In genomic region chr11:2732261-2732939, GRCh38 we compare ENCODE assay signal across 20 cellular contexts. TPM values are rescaled to one million over a fixed set of nuclear protein-coding genes. Genes with fewer than 3 reads are reported as not detected.
A peak's percentile ranks its signal among the peaks of the same experiment; 100 is the strongest.
DNase-seq lines count a peak whose midpoint lies in the region; ATAC-seq and TF ChIP-seq lines count a peak whose summit lies in the region.
"Had no signal": no experiment of that assay in that cellular context is flagged by ENCODE, and none has a peak within 500 bp of the region (broad histone marks: within the 10 kb centered on the region; RNA-seq: fewer than 3 reads in every experiment).

No MANE protein-coding gene starts in this region.

- H3K9me3 ChIP-seq in stomach: no peaks in the 10 kb centered on the region
- H3K9me3 ChIP-seq: adrenal gland, sigmoid colon, testis had no signal

- no peak for TF ChIP-seq CTCF in stomach (IDR thresholded peaks at IDR 0.05)

- no peak overlapping the region for H3K4me3 ChIP-seq in stomach
- H3K4me3 ChIP-seq: adrenal gland, sigmoid colon, testis had no signal

- intact Hi-C loops in stomach (cut with DNase I; ENCODE audit: low total_unique reads): no loop called here

- WGBS in stomach, 5 donors: 85 to 99% (median 91%) methylated on average over 10 to 32 of the region's 32 CpGs

- H3K36me3 ChIP-seq in stomach: no peaks in the 10 kb centered on the region
- H3K36me3 ChIP-seq: adrenal gland, sigmoid colon had no signal

- no peak for ATAC-seq in HG03175 (IDR thresholded peaks at IDR 0.05; ENCODE audit: unreplicated experiment)

- H3K27me3 ChIP-seq in stomach: no peaks in the 10 kb centered on the region
- H3K27me3 ChIP-seq: adrenal gland, sigmoid colon, testis had no signal

- in situ Hi-C loops in SK-MEL-5 (cut with HindIII; ENCODE audit: low pct_unique_long_range_greater_than_20kb, low sequenced_read_pairs): no loop called here

- H3K27ac ChIP-seq in temporal lobe (ENCODE audit: low read depth, low read length): peak overlapping the region; percentile 100
- H3K27ac ChIP-seq in stomach: no peak overlapping the region
- H3K27ac ChIP-seq: adrenal gland, HL-60, sigmoid colon, testis had no signal

- TF ChIP-seq EP300 in stomach (IDR thresholded peaks at IDR 0.05): no peak

- no peak for TF ChIP-seq POLR2A in stomach (IDR thresholded peaks at IDR 0.05)

- DNase-seq in SK-MEL-5 (ENCODE audit: low read depth, low spot score) (peak; percentile 94), epidermal melanocyte (ENCODE audit: insufficient read length, low spot score) (peak; percentile 68), middle frontal gyrus (ENCODE audit: extremely low spot score, low spot score) (peak; percentile 53), GM19240 (ENCODE audit: insufficient read length, low spot score) (no peak), stomach (no peak)
- DNase-seq: activated T-cell treated with anti-CD3 and anti-CD28 coated beads, Interleukin-2, amount 50 U/mL, for 1 hour; adrenal gland; dermis blood vessel endothelial cell; H7; IMR-90; NCI-H1105 treated with DMSO at 0.1 percent for 48 hours; NCI-H2081 treated with DMSO at 0.1 percent for 48 hours; NCI-H446 treated with DMSO at 0.1 percent for 48 hours; SIG-M5; sigmoid colon; stimulated activated CD4-positive, alpha-beta T cell treated with anti-CD3 and anti-CD28 coated beads, Interleukin-15, amount 100 ng/mL, for 24 hours; testis had no signal

- peaks cover 0 to 2% (median under 1%) of the 10 kb centered on the region in 4 donors for H3K4me1 ChIP-seq in stomach
- H3K4me1 ChIP-seq: sigmoid colon, testis had no signal

RNA-seq across cellular contexts. Expression of gene KCNQ1OT1, which starts 32.6 kb away (rescaled TPM):
- 0.48 and 0.56 TPM in 2 replicates for total RNA-seq in SK-MEL-5 (2014; rRNA removed; shearing (Covaris generic))
- polyA plus RNA-seq in SK-MEL-5 (2015; cell fraction: cytosol; rRNA removed): 0.01 and 0.03 TPM in 2 replicates
- polyA plus RNA-seq in SK-MEL-5 (2015; cell fraction: nucleus; rRNA removed): 0.54 and 0.97 TPM in 2 replicates
- total RNA-seq in temporal lobe: 2.0 TPM
- total RNA-seq in stomach: 10 to 100 TPM in 1 of 5 donors, 1 to 10 TPM in 4; 2.2 to 15.1 (median 2.3) TPM
- polyA plus RNA-seq in stomach: under 1 TPM; under 0.01 to 0.12 (median 0.05) TPM

Comparison
In these comparisons a context has a peak if more than half of its experiments do, and no peak if none do; other contexts are left out.
1. DNase-seq: peak in SK-MEL-5 (single experiment), epidermal melanocyte (single experiment) and middle frontal gyrus (single experiment); none in GM19240 (single experiment) and stomach (single experiment).